24 cellular contexts compared by ENCODE assay signal in genomic region chr11:80846442-80846841, GRCh38.
DNase-seq lines count a peak whose midpoint lies in the region; ATAC-seq, FAIRE-seq and TF ChIP-seq lines count a peak whose summit lies in the region.
"Had no signal": no experiment of that assay in that cellular context is flagged by ENCODE, and none has a peak within 500 bp of the region (broad histone marks: within the 10 kb centered on the region; RNA-seq: fewer than 3 reads in every experiment).

No MANE protein-coding gene starts in this region.

- H3K36me3 Mint-ChIP-seq in neural progenitor cell: no peaks in the 10 kb centered on the region
- no peaks in the 10 kb centered on the region for H3K36me3 Mint-ChIP-seq in activated CD8-positive, alpha-beta T cell treated with anti-CD3 and anti-CD28 coated beads for 36 hours (ENCODE audit: low read depth)
- H3K36me3 Mint-ChIP-seq: CD4-positive, CD25-positive, alpha-beta regulatory T cell had no signal

- H3K4me1 Mint-ChIP-seq in neural progenitor cell: no peaks in the 10 kb centered on the region
- no peaks in the 10 kb centered on the region for H3K4me1 Mint-ChIP-seq in activated CD8-positive, alpha-beta T cell treated with anti-CD3 and anti-CD28 coated beads for 36 hours (ENCODE audit: low read depth)
- H3K4me1 Mint-ChIP-seq: CD4-positive, CD25-positive, alpha-beta regulatory T cell had no signal

- CTCF ChIA-PET in endothelial cell of umbilical vein (lab: Charles Lee): interaction anchor here (0.8 kb wide), 1 partner anchor 29 kb away, joined by 3 read pairs; no protein-coding TSS in a partner anchor
- CTCF ChIA-PET in activated CD8-positive, alpha-beta T cell treated with anti-CD3 and anti-CD28 coated beads for 36 hours (lab: Charles Lee): no interaction called here
- CTCF ChIA-PET in PC-3 (lab: Charles Lee): no interaction called here

- DNase-seq in Ammon's horn (ENCODE audit: low spot score): peak; percentile 16
- DNase-seq in endothelial cell of umbilical vein (ENCODE audit: low read depth, low spot score): peak; percentile 9
- peak; percentile 7 for DNase-seq in neural progenitor cell (ENCODE audit: low spot score)
- DNase-seq in stimulated activated CD4-positive, alpha-beta T cell treated with anti-CD3 and anti-CD28 coated beads, Interleukin-2, amount 100 ng/mL, for 48 hours: no peak
- DNase-seq in activated CD8-positive, alpha-beta T cell treated with anti-CD3 and anti-CD28 coated beads for 36 hours: no peak
- DNase-seq in PC-3: no peak
- DNase-seq: 8988T; CD4-positive, CD25-positive, alpha-beta regulatory T cell; H7; IMR-90; KG1; MG63; NCI-H2029; NCI-H446; NCI-H524 treated with DMSO at 0.1 percent for 48 hours; NCI-H774; NK-92 treated with Interleukin-12 subunit alpha and Interleukin-12 subunit beta, amount 100 ng/mL, for 24 hours; SHP77 had no signal

- H3K9me3 ChIP-seq in endothelial cell of umbilical vein (replicated peaks; ENCODE audit: control insufficient read depth, insufficient read depth, low read length): no peaks in the 10 kb centered on the region
- no peaks in the 10 kb centered on the region for H3K9me3 ChIP-seq in neural progenitor cell (ENCODE audit: low read depth)
- H3K9me3 ChIP-seq in PC-3 (ENCODE audit: low read length): peaks cover 8% of the 10 kb centered on the region; the same call in 1 of the 2 replicates
- H3K9me3 ChIP-seq: BLaER1, MG63 had no signal

- H3K9me3 Mint-ChIP-seq in neural progenitor cell: no peaks in the 10 kb centered on the region
- peaks cover 3% of the 10 kb centered on the region for H3K9me3 Mint-ChIP-seq in activated CD8-positive, alpha-beta T cell treated with anti-CD3 and anti-CD28 coated beads for 36 hours

- H3F3A ChIP-seq in neural progenitor cell (ENCODE audit: low read depth) (no peaks in the 10 kb centered on the region), PC-3 (ENCODE audit: low read length, unreplicated experiment) (no peaks in the 10 kb centered on the region)

- TF ChIP-seq CTCF in endothelial cell of umbilical vein (IDR thresholded peaks at IDR 0.05; ENCODE audit: extremely low read depth in 1 of 2, insufficient read depth in 1 of 2, low read depth in 1 of 2, low read length in 2 of 2) (no peak), neural progenitor cell (IDR thresholded peaks at IDR 0.05) (no peak), PC-3 (conservative IDR thresholded peaks at IDR 0.05; ENCODE audit: low read depth, low read length) (no peak)
- no peak for TF ChIP-seq CTCF in activated CD8-positive, alpha-beta T cell treated with anti-CD3 and anti-CD28 coated beads for 36 hours (IDR thresholded peaks at IDR 0.05)

- H3K4me1 ChIP-seq in endothelial cell of umbilical vein (ENCODE audit: control insufficient read depth, extremely low read depth, insufficient read depth, low read length): peaks cover 16% of the 10 kb centered on the region
- H3K4me1 ChIP-seq in neural progenitor cell: no peaks in the 10 kb centered on the region
- H3K4me1 ChIP-seq in PC-3 (ENCODE audit: insufficient read depth, low read length): no peaks in the 10 kb centered on the region

- no TSS peak for BruUV-seq in endothelial cell of umbilical vein (replicated peaks; lab: Mats Ljungman, UMichigan)
- BruUV-seq in PC-3 (replicated peaks; lab: Mats Ljungman, UMichigan): no TSS peak

- H3K36me3 ChIP-seq in endothelial cell of umbilical vein (ENCODE audit: control insufficient read depth in 2 of 2, extremely low read depth in 1 of 2, insufficient read depth in 2 of 2, low read length in 2 of 2): no peaks in the 10 kb centered on the region
- H3K36me3 ChIP-seq in neural progenitor cell: no peaks in the 10 kb centered on the region
- H3K36me3 ChIP-seq in PC-3 (ENCODE audit: low read depth, low read length): no peaks in the 10 kb centered on the region
- H3K36me3 ChIP-seq: BLaER1, MG63 had no signal

- intact Hi-C loops in endothelial cell of umbilical vein (cut with micrococcal nuclease): no loop called here
- intact Hi-C loops in activated CD8-positive, alpha-beta T cell treated with anti-CD3 and anti-CD28 coated beads for 36 hours (cut with micrococcal nuclease): no loop called here
- intact Hi-C loops in PC-3 (cut with micrococcal nuclease): no loop called here

- H2AFZ ChIP-seq in endothelial cell of umbilical vein (ENCODE audit: low read depth, low read length): no peak overlapping the region
- no peak overlapping the region for H2AFZ ChIP-seq in neural progenitor cell (replicated peaks)
- no peak overlapping the region for H2AFZ ChIP-seq in PC-3 (ENCODE audit: low read length)

- no peak for FAIRE-seq in endothelial cell of umbilical vein (lab: Jason Lieb, UNC)
- FAIRE-seq: D721Med had no signal

- no peaks in the 10 kb centered on the region for H3K27me3 ChIP-seq in endothelial cell of umbilical vein (ENCODE audit: control insufficient read depth in 2 of 2, insufficient read depth in 2 of 2, low read length in 2 of 2)
- no peaks in the 10 kb centered on the region for H3K27me3 ChIP-seq in neural progenitor cell
- H3K27me3 ChIP-seq in PC-3 (ENCODE audit: low read length): no peaks in the 10 kb centered on the region
- H3K27me3 ChIP-seq: BLaER1, MG63 had no signal

- H4K20me1 ChIP-seq in endothelial cell of umbilical vein (replicated peaks; ENCODE audit: control insufficient read depth, extremely low read depth, insufficient read depth, low read length): no peaks in the 10 kb centered on the region
- H4K20me1 ChIP-seq in neural progenitor cell (ENCODE audit: low read depth): no peaks in the 10 kb centered on the region
- no peaks in the 10 kb centered on the region for H4K20me1 ChIP-seq in PC-3 (ENCODE audit: low read length)
- H4K20me1 ChIP-seq: BLaER1 had no signal

- dilution Hi-C loops in endothelial cell of umbilical vein (cut with MboI; ENCODE audit: extremely low pct_ligation_motif_present, low sequenced_read_pairs): no loop called here

- H3K4me3 ChIP-seq in endothelial cell of umbilical vein (replicated peaks in 1 of 3; ENCODE audit: insufficient read depth in 1 of 3, low read depth in 1 of 3, low read length in 3 of 3): no peak overlapping the region
- no peak overlapping the region for H3K4me3 ChIP-seq in neural progenitor cell
- H3K4me3 ChIP-seq in PC-3 (ENCODE audit: low read length): no peak overlapping the region
- H3K4me3 ChIP-seq: BLaER1, MG63 had no signal

- H3K4me2 ChIP-seq in endothelial cell of umbilical vein (ENCODE audit: insufficient read depth, low read length) (peak overlapping the region; percentile 35), neural progenitor cell (no peak overlapping the region), PC-3 (ENCODE audit: low read length) (no peak overlapping the region)
- H3K4me2 ChIP-seq: BLaER1 had no signal

- peaks cover 2% of the 10 kb centered on the region for H3K27me3 Mint-ChIP-seq in neural progenitor cell (ENCODE audit: insufficient read depth, low read depth)
- no peaks in the 10 kb centered on the region for H3K27me3 Mint-ChIP-seq in activated CD8-positive, alpha-beta T cell treated with anti-CD3 and anti-CD28 coated beads for 36 hours
- H3K27me3 Mint-ChIP-seq: CD4-positive, CD25-positive, alpha-beta regulatory T cell had no signal

- no peaks in the 10 kb centered on the region for H3K79me2 ChIP-seq in endothelial cell of umbilical vein (ENCODE audit: control insufficient read depth, insufficient read depth, low read length)
- no peaks in the 10 kb centered on the region for H3K79me2 ChIP-seq in neural progenitor cell (ENCODE audit: low read depth)
- no peaks in the 10 kb centered on the region for H3K79me2 ChIP-seq in PC-3 (ENCODE audit: low read length)

- H3K27ac ChIP-seq in endothelial cell of umbilical vein (ENCODE audit: insufficient read depth, low read depth, low read length) (no peak overlapping the region), neural progenitor cell (no peak overlapping the region), PC-3 (ENCODE audit: low read length) (no peak overlapping the region)
- H3K27ac ChIP-seq: BLaER1, RWPE1 had no signal

- POLR2A ChIA-PET in endothelial cell of umbilical vein (lab: Charles Lee): no interaction called here
- POLR2A ChIA-PET in activated CD8-positive, alpha-beta T cell treated with anti-CD3 and anti-CD28 coated beads for 36 hours (lab: Charles Lee): no interaction called here
- POLR2A ChIA-PET in PC-3 (lab: Charles Lee; ENCODE audit: unreplicated experiment): no interaction called here

- no peak overlapping the region for H3K27ac Mint-ChIP-seq in neural progenitor cell
- H3K27ac Mint-ChIP-seq in activated CD8-positive, alpha-beta T cell treated with anti-CD3 and anti-CD28 coated beads for 36 hours: no peak overlapping the region
- H3K27ac Mint-ChIP-seq: CD4-positive, CD25-positive, alpha-beta regulatory T cell had no signal

- H3K4me3 Mint-ChIP-seq in neural progenitor cell: no peak overlapping the region
- no peak overlapping the region for H3K4me3 Mint-ChIP-seq in activated CD8-positive, alpha-beta T cell treated with anti-CD3 and anti-CD28 coated beads for 36 hours
- H3K4me3 Mint-ChIP-seq: CD4-positive, CD25-positive, alpha-beta regulatory T cell had no signal

- H3K9ac ChIP-seq in endothelial cell of umbilical vein (replicated peaks; ENCODE audit: extremely low read depth, insufficient read depth, low read length) (no peak overlapping the region), neural progenitor cell (no peak overlapping the region), PC-3 (ENCODE audit: low read length) (no peak overlapping the region)
- H3K9ac ChIP-seq: BLaER1 had no signal

- ATAC-seq in HG03354 (IDR thresholded peaks at IDR 0.05; ENCODE audit: poor library complexity, severe bottlenecking, unreplicated experiment): peak; percentile 1
- ATAC-seq in activated CD8-positive, alpha-beta T cell treated with anti-CD3 and anti-CD28 coated beads for 36 hours: no peak
- ATAC-seq in activated CD4-positive, CD25-positive, alpha-beta regulatory T cell treated with anti-CD3 and anti-CD28 coated beads, Interleukin-2, amount 50 U/mL, for 24 hours: no peak
- no peak for ATAC-seq in PC-3
- ATAC-seq: Panc1 had no signal

- H3K9me2 ChIP-seq in PC-3 (replicated peaks; ENCODE audit: low read length): no peaks in the 10 kb centered on the region

- H3K9me1 ChIP-seq in endothelial cell of umbilical vein (replicated peaks; ENCODE audit: control insufficient read depth, extremely low read depth, insufficient read depth, low read length): no peaks in the 10 kb centered on the region

- TF ChIP-seq POLR2A in endothelial cell of umbilical vein (IDR thresholded peaks at IDR 0.05; ENCODE audit: low read depth, low read length): no peak

TF ChIP-seq in endothelial cell of umbilical vein, 7 proteins besides CTCF, POLR2A, EP300 and RAD21 (continues in another document):
- TF ChIP-seq EZH2 (IDR thresholded peaks at IDR 0.05; ENCODE audit: borderline replicate concordance, low read depth, low read length, severe bottlenecking): no peak
- TF ChIP-seq JUN (IDR thresholded peaks at IDR 0.05; ENCODE audit: borderline replicate concordance, insufficient read depth, insufficient read length, low read depth): no peak
- TF ChIP-seq GATA2 (IDR thresholded peaks at IDR 0.05; ENCODE audit: insufficient read depth, insufficient read length, low read depth, low read length): peak; percentile 16
- TF ChIP-seq FOS (IDR thresholded peaks at IDR 0.05; ENCODE audit: borderline replicate concordance, insufficient read depth, low read length): no peak
- no peak for TF ChIP-seq MYC (IDR thresholded peaks at IDR 0.05; ENCODE audit: low read depth, low read length)

Comparison
In these comparisons a context has a peak if more than half of its experiments do, and no peak if none do; other contexts are left out.
1. DNase-seq: peak in Ammon's horn (single experiment), endothelial cell of umbilical vein (single experiment) and neural progenitor cell (single experiment); none in stimulated activated CD4-positive, alpha-beta T cell treated with anti-CD3 and anti-CD28 coated beads, Interleukin-2, amount 100 ng/mL, for 48 hours (0 of 2), activated CD8-positive, alpha-beta T cell treated with anti-CD3 and anti-CD28 coated beads for 36 hours (single experiment) and PC-3 (single experiment).